In genomic region chr5:158852622-158853021, GRCh38 we compare ENCODE assay signal across 15 cellular contexts.
DNase-seq lines count a peak whose midpoint lies in the region; ATAC-seq and FAIRE-seq lines count a peak whose summit lies in the region.
"Had no signal": no experiment of that assay in that cellular context is flagged by ENCODE, and none has a peak within 500 bp of the region (broad histone marks: within the 10 kb centered on the region; RNA-seq: fewer than 3 reads in every experiment).

No MANE protein-coding gene starts in this region.

- H3K27me3 Mint-ChIP-seq in T-helper 17 cell, result peaks cover 6% of the 10 kb centered on the region

- DNase-seq in T-helper 17 cell (no peak), sciatic nerve (ENCODE audit: low spot score) (no peak), urothelium cell line (ENCODE audit: low spot score) (no peak), DMS79 (lab: John Stamatoyannopoulos, UW) (no peak), NCI-H146 treated with DMSO at 0.1 percent for 48 hours (lab: John Stamatoyannopoulos, UW; ENCODE audit: unreplicated experiment) (no peak)
- DNase-seq: GDM1; left lung; naive thymus-derived CD8-positive, alpha-beta T cell; thyroid gland had no signal

- intact Hi-C loops in sciatic nerve (cut with DNase I), result no loop called here

- H3K4me3 Mint-ChIP-seq in T-helper 17 cell, result peak overlapping the region; percentile 19
- H3K4me3 Mint-ChIP-seq: brain; CD4-positive, CD25-positive, alpha-beta regulatory T cell; naive thymus-derived CD8-positive, alpha-beta T cell had no signal

- H3K9me3 ChIP-seq in T-helper 17 cell (ENCODE audit: control insufficient read depth, low read length, poor library complexity, severe bottlenecking), result no peaks in the 10 kb centered on the region
- H3K9me3 ChIP-seq: left lung, thyroid gland had no signal

- no peaks in the 10 kb centered on the region for H3K36me3 Mint-ChIP-seq in T-helper 17 cell (ENCODE audit: low read depth)
- H3K36me3 Mint-ChIP-seq: brain; CD4-positive, CD25-positive, alpha-beta regulatory T cell; naive thymus-derived CD8-positive, alpha-beta T cell had no signal

- ATAC-seq in GM18498 (IDR thresholded peaks at IDR 0.05; ENCODE audit: unreplicated experiment) (peak; percentile 47), HG02610 (IDR thresholded peaks at IDR 0.05; ENCODE audit: unreplicated experiment) (peak; percentile 35), T-helper 17 cell (no peak), sciatic nerve (peak; percentile 73), HG03442 (IDR thresholded peaks at IDR 0.05; ENCODE audit: unreplicated experiment) (no peak)
- ATAC-seq: left lung; naive thymus-derived CD8-positive, alpha-beta T cell; SK-N-SH treated with all-trans-retinoic acid at 6 μM for 48 hours had no signal

- no peak overlapping the region for H3K27ac Mint-ChIP-seq in T-helper 17 cell
- H3K27ac Mint-ChIP-seq: brain; CD4-positive, CD25-positive, alpha-beta regulatory T cell had no signal

- H3K4me1 Mint-ChIP-seq in T-helper 17 cell, result peaks cover 8% of the 10 kb centered on the region

- FAIRE-seq in urothelium cell line (lab: Jason Lieb, UNC), result no peak

Comparison
In these comparisons a context has a peak if more than half of its experiments do, and no peak if none do; other contexts are left out.
1. ATAC-seq: peak in GM18498 (single experiment), HG02610 (single experiment) and sciatic nerve (single experiment); none in T-helper 17 cell (single experiment) and HG03442 (single experiment).